In the genomic region with DNA sequence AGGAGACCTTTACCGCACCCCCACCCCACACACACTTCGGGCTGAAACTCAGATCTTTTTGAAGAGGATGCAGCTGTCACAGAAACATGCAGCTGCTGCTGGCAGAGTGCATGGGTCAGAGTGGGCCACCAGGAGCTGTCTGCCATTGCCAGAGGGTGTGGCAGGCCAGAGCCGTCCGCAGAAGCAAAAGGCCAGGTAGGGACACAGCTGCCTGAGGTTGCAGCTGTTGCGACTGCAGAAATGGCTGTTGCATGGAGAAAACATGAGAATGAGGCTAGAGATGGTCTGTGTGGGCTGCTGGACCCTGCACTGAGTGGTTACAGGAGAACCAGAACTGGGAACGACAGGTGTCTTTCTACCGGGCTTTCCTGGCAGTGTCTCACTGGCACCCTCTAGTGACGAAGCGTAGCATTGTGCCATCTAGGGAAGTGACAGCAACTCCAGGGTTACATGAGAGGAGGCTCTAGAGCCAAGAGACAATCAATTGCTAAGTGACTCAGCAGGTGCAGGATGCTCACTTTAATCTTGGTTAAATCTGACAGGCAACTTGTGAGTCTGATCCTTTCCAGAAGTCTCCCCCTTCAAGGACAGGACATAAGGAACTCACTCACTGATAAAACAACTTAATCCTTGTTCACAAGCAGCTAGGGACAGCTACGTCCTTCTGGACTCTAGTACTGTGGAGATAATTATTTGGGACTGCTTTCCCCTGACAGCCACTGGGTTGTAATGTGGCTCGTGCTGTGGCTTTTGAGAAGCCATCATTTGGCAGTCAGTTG, we compare ENCODE assay signal across 1 cellular context.
A peak's percentile ranks its signal among the peaks of the same experiment; 100 is the strongest.
TF ChIP-seq lines count a peak whose summit lies in the region.

No MANE protein-coding gene starts in this region.

TF ChIP-seq in IMR-90, 13 proteins besides CTCF, POLR2A, EP300 and RAD21:
- TF ChIP-seq MXI1 (IDR thresholded peaks at IDR 0.05; ENCODE audit: borderline replicate concordance, low read depth, low read length) (no peak), NFE2L2 (IDR thresholded peaks at IDR 0.05; ENCODE audit: low read depth, low read length) (no peak), RFX5 (IDR thresholded peaks at IDR 0.05; ENCODE audit: low read depth, low read length) (no peak), MAZ (IDR thresholded peaks at IDR 0.05; ENCODE audit: borderline replicate concordance, low read depth, low read length) (no peak), MAFK (IDR thresholded peaks at IDR 0.05; ENCODE audit: low read depth, low read length) (no peak), BHLHE40 (IDR thresholded peaks at IDR 0.05; ENCODE audit: low read depth, low read length) (no peak), CHD1 (IDR thresholded peaks at IDR 0.05; ENCODE audit: low read depth, low read length) (no peak), RCOR1 (IDR thresholded peaks at IDR 0.05; ENCODE audit: insufficient replicate concordance, low read length) (peak; percentile 39), ELK1 (IDR thresholded peaks at IDR 0.05; ENCODE audit: borderline replicate concordance, low read depth, low read length) (no peak), CEBPB (IDR thresholded peaks at IDR 0.05; ENCODE audit: low read depth, low read length) (0 out of 2 replicates have a peak, but pooled peaks have one; percentile 8), SMC3 (IDR thresholded peaks at IDR 0.05; ENCODE audit: low read depth, low read length) (peak; percentile 92), FOS (IDR thresholded peaks at IDR 0.05; ENCODE audit: low read depth, low read length) (no peak)
- TF ChIP-seq, protein P1, sequence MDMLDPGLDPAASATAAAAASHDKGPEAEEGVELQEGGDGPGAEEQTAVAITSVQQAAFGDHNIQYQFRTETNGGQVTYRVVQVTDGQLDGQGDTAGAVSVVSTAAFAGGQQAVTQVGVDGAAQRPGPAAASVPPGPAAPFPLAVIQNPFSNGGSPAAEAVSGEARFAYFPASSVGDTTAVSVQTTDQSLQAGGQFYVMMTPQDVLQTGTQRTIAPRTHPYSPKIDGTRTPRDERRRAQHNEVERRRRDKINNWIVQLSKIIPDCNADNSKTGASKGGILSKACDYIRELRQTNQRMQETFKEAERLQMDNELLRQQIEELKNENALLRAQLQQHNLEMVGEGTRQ (IDR thresholded peaks at IDR 0.05; ENCODE audit: low read depth, low read length): no peak
